ENCODE assay signal across 7 cellular contexts in the genomic region with DNA sequence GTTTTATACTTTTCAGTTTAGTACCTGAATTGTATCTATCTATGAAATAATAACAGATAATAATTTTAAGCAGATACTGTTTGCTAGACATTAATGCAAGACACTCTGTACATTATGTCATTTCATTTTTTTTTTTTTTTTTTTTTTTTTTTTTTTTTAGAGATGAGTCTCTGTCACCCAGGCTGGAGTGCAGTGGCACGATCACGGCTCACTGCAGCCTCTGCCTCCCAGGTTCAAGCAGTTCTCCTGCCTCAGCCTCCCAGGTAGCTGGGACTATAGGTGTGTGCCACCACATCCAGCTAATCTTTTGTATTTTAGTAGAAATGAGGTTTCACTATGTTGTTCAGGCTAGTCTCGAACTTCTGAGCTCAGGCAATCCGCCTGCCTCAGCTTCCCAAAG. TPM values are rescaled to one million over a fixed set of nuclear protein-coding genes. Genes with fewer than 3 reads are reported as not detected.
DNase-seq lines count a peak whose midpoint lies in the region; ATAC-seq, FAIRE-seq and TF ChIP-seq lines count a peak whose summit lies in the region.
"Not testable (repeated sequence)": the region's sequence is repeated elsewhere in the genome, so short reads cannot be mapped to it uniquely, and the experiment has no call there.

No MANE protein-coding gene starts in this region.

- H3K9me3 ChIP-seq in body of pancreas, stomach: not testable (repeated sequence)

- H3K9me3 Mint-ChIP-seq in nephron, type B pancreatic cell: not testable (repeated sequence)

- not testable (repeated sequence) for H3K4me3 ChIP-seq in body of pancreas, stomach

- CTCF ChIA-PET in HEK293T (lab: Yijun Ruan, JAX): not testable (repeated sequence)

- H3K4me1 Mint-ChIP-seq in nephron (peaks cover 74% of the 10 kb centered on the region), type B pancreatic cell (ENCODE audit: unreplicated experiment) (peaks cover 64% of the 10 kb centered on the region)

- H3K4me3 Mint-ChIP-seq in nephron, type B pancreatic cell: not testable (repeated sequence)

- H3K27ac Mint-ChIP-seq in nephron (peak overlapping the region; percentile 65 to 96 (median 92)), type B pancreatic cell (peak overlapping the region; percentile 54)

- intact Hi-C loops in body of pancreas (cut with DNase I); stomach (cut with DNase I; ENCODE audit: low total_unique reads): not testable (repeated sequence)

- H3K27me3 Mint-ChIP-seq in nephron (ENCODE audit: low read depth); type B pancreatic cell: not testable (repeated sequence)

- TF ChIP-seq POLR2A in body of pancreas (IDR thresholded peaks at IDR 0.05); stomach (IDR thresholded peaks at IDR 0.05): not testable (repeated sequence)

- H3K27me3 ChIP-seq in body of pancreas, stomach: not testable (repeated sequence)

- TF ChIP-seq CTCF in 22Rv1 (IDR thresholded peaks at IDR 0.05); body of pancreas (IDR thresholded peaks at IDR 0.05); nephron (IDR thresholded peaks at IDR 0.05; ENCODE audit: unreplicated experiment in 3 of 3); stomach (IDR thresholded peaks at IDR 0.05); type B pancreatic cell (conservative IDR thresholded peaks at IDR 0.05): not testable (repeated sequence)

- WGBS in body of pancreas, 2 donors: 89 to 94% methylated on average over 4 of the region's 4 CpGs
- WGBS in stomach, 5 donors: 79 to 98% (median 90%) methylated on average over 4 of the region's 4 CpGs

- not testable (repeated sequence) for DNase-seq in HEK293T (ENCODE audit: extremely low spot score); body of pancreas; frontal cortex (ENCODE audit: low spot score in 2 of 2); stomach; type B pancreatic cell (ENCODE audit: extremely low spot score, unreplicated experiment)

- not testable (repeated sequence) for ATAC-seq in body of pancreas

- POLR2A ChIA-PET in HEK293T (lab: Yijun Ruan, JAX): not testable (repeated sequence)

- TF ChIP-seq EP300 in stomach (IDR thresholded peaks at IDR 0.05): not testable (repeated sequence)

- FAIRE-seq in frontal cortex (lab: Jason Lieb, UNC): peak; percentile 17

- not testable (repeated sequence) for H3K36me3 ChIP-seq in body of pancreas (replicated peaks in 1 of 2; ENCODE audit: insufficient read depth in 1 of 2, low read depth in 2 of 2); stomach

- H3K36me3 Mint-ChIP-seq in nephron (ENCODE audit: low read depth) (peaks cover 49% of the 10 kb centered on the region), type B pancreatic cell (peaks cover 26% of the 10 kb centered on the region)

- H3K4me1 ChIP-seq in body of pancreas (peaks cover 91% of the 10 kb centered on the region), stomach (peaks cover 20 to 96% (median 68%) of the 10 kb centered on the region in 4 donors)

- peak overlapping the region; percentile 93 for H3K27ac ChIP-seq in 22Rv1
- H3K27ac ChIP-seq in body of pancreas: peak overlapping the region in 3 of 4 donors; percentile 82 to 88 (median 87)
- H3K27ac ChIP-seq in stomach: peak overlapping the region in 3 of 5 donors; percentile 45 to 83 (median 78)

TF ChIP-seq in HEK293T, 16 proteins besides CTCF, POLR2A, EP300 and RAD21:
- TF ChIP-seq ZNF384 (IDR thresholded peaks at IDR 0.05): peak; percentile 78
TF ChIP-seq in HEK293T: peak in this region for 1; not testable (repeated sequence) for 15.

RNA-seq across cellular contexts. Expression of gene PBX1, which starts 44.8 kb away (rescaled TPM):
- 100 to 1,000 TPM in 1 of 2 donors, 10 to 100 TPM in 1; 83.1 to 111 TPM for total RNA-seq in body of pancreas
- total RNA-seq in frontal cortex: 197 TPM
- total RNA-seq in stomach: 100 to 1,000 TPM in 1 of 5 donors, 10 to 100 TPM in 4; 11.6 to 113 (median 31.0) TPM
- polyA plus RNA-seq in stomach: 10 to 100 TPM; 11.0 to 15.6 (median 12.3) TPM
- 257 and 324 TPM in 2 replicates for total RNA-seq in type B pancreatic cell (ENCODE audit: low replicate concordance)
